ENCODE assay signal across 34 cellular contexts in the genomic region with DNA sequence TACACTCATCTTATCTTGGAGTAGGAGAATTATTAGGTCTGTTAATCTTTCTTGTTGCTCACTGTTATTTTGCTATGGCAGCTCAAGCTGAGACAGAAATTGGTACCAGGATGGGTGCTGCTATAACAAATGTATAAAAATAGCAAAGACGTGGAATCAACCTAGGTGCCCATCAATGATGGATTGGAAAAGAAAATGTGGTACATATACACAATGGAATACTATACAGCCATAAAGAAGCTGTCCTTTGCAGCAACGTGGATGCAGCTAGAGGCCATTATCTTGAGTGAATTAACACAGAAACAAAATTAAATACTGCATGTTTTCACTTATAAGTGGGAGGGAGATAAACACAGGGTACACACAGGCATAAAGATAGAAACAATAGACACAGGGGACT. TPM values are rescaled to one million over a fixed set of nuclear protein-coding genes. Genes with fewer than 3 reads are reported as not detected.
"Had no signal": no experiment of that assay in that cellular context is flagged by ENCODE, and none has a peak within 500 bp of the region (broad histone marks: within the 10 kb centered on the region; RNA-seq: fewer than 3 reads in every experiment).

No MANE protein-coding gene starts in this region.

- H3K9me3 Mint-ChIP-seq: activated naive CD4-positive, alpha-beta T cell treated with anti-CD3 and anti-CD28 coated beads, Interleukin-2, amount 50 U/mL, for 24 hours; activated naive CD8-positive, alpha-beta T cell treated with anti-CD3 and anti-CD28 coated beads, Interleukin-2, amount 50 U/mL, for 24 hours; central memory CD8-positive, alpha-beta T cell had no signal

- H3K9me3 ChIP-seq: ascending aorta had no signal

- H3K27me3 Mint-ChIP-seq: activated B cell treated with CpG ODN at 0.5 μM for 24 hours; activated CD4-positive, alpha-beta memory T cell treated with anti-CD3 and anti-CD28 coated beads, Interleukin-2, amount 10 ng/mL, durations not matched to agents 7 days and 5 days; activated CD4-positive, alpha-beta T cell treated with anti-CD3 and anti-CD28 coated beads for 36 hours; activated CD4-positive, alpha-beta T cell treated with anti-CD3 and anti-CD28 coated beads, Interleukin-2, amount 10 ng/mL, durations not matched to agents 7 days and 5 days; activated CD8-positive, alpha-beta memory T cell treated with anti-CD3 and anti-CD28 coated beads, Interleukin-2, amount 10 ng/mL, durations not matched to agents 7 days and 5 days; activated naive CD4-positive, alpha-beta T cell treated with anti-CD3 and anti-CD28 coated beads, Interleukin-2, amount 10 ng/mL, durations not matched to agents 7 days and 5 days; activated naive CD4-positive, alpha-beta T cell treated with anti-CD3 and anti-CD28 coated beads, Interleukin-2, amount 50 U/mL, for 24 hours; activated naive CD8-positive, alpha-beta T cell; activated naive CD8-positive, alpha-beta T cell treated with anti-CD3 and anti-CD28 coated beads, Interleukin-2, amount 10 ng/mL, durations not matched to agents 7 days and 5 days; activated naive CD8-positive, alpha-beta T cell treated with anti-CD3 and anti-CD28 coated beads, Interleukin-2, amount 50 U/mL, for 24 hours; activated T-cell treated with anti-CD3 and anti-CD28 coated beads, Interleukin-2, amount 50 U/mL, for 24 hours; central memory CD8-positive, alpha-beta T cell had no signal

- H3K27ac Mint-ChIP-seq: activated B cell treated with CpG ODN at 0.5 μM for 24 hours; activated CD4-positive, alpha-beta memory T cell treated with anti-CD3 and anti-CD28 coated beads, Interleukin-2, amount 10 ng/mL, durations not matched to agents 7 days and 5 days; activated CD4-positive, alpha-beta T cell treated with anti-CD3 and anti-CD28 coated beads for 36 hours; activated CD4-positive, alpha-beta T cell treated with anti-CD3 and anti-CD28 coated beads, Interleukin-2, amount 10 ng/mL, durations not matched to agents 7 days and 5 days; activated CD8-positive, alpha-beta memory T cell treated with anti-CD3 and anti-CD28 coated beads, Interleukin-2, amount 10 ng/mL, durations not matched to agents 7 days and 5 days; activated CD8-positive, alpha-beta T cell treated with anti-CD3 and anti-CD28 coated beads, Interleukin-2, amount 10 ng/mL, durations not matched to agents 7 days and 5 days; activated naive CD4-positive, alpha-beta T cell treated with anti-CD3 and anti-CD28 coated beads, Interleukin-2, amount 10 ng/mL, durations not matched to agents 7 days and 5 days; activated naive CD4-positive, alpha-beta T cell treated with anti-CD3 and anti-CD28 coated beads, Interleukin-2, amount 50 U/mL, for 24 hours; activated naive CD8-positive, alpha-beta T cell; activated naive CD8-positive, alpha-beta T cell treated with anti-CD3 and anti-CD28 coated beads, Interleukin-2, amount 10 ng/mL, durations not matched to agents 7 days and 5 days; activated naive CD8-positive, alpha-beta T cell treated with anti-CD3 and anti-CD28 coated beads, Interleukin-2, amount 50 U/mL, for 24 hours; activated T-helper 2 cell treated with anti-CD3 and anti-CD28 coated beads, Interferon-gamma antibody, Interleukin-2, Interleukin-4, amounts not matched to agents 10 μg/mL and 5 μg/mL and 100 μg/mL, durations not matched to agents 14 hours and 24 hours and 36 hours; brain; T-helper 1 cell treated with Interleukin-12 subunit alpha and Interleukin-12 subunit beta and Interleukin-4 antibody, amounts not matched to agents 30 μg/mL and 1 μg/mL, for 36 hours; T-helper 2 cell treated with Interferon-gamma antibody and Interleukin-4, amounts not matched to agents 5 μg/mL and 100 μg/mL, for 36 hours had no signal

- ATAC-seq: activated CD4-positive, alpha-beta T cell treated with anti-CD3 and anti-CD28 coated beads for 36 hours; activated CD8-positive, alpha-beta memory T cell treated with anti-CD3 and anti-CD28 coated beads, Interleukin-2, amount 10 ng/mL, durations not matched to agents 7 days and 5 days; activated CD8-positive, alpha-beta T cell treated with anti-CD3 and anti-CD28 coated beads, Interleukin-2, amount 10 ng/mL, durations not matched to agents 7 days and 5 days; activated naive CD8-positive, alpha-beta T cell treated with anti-CD3 and anti-CD28 coated beads, Interleukin-2, amount 50 U/mL, for 24 hours had no signal

- H3K27me3 ChIP-seq: ascending aorta, cardiac muscle cell had no signal

- H3K36me3 ChIP-seq: ascending aorta, cardiac muscle cell had no signal

- DNase-seq: activated B cell treated with CpG ODN at 0.5 μM for 24 hours; activated CD4-positive, alpha-beta memory T cell treated with anti-CD3 and anti-CD28 coated beads, Interleukin-2, amount 10 ng/mL, durations not matched to agents 7 days and 5 days; activated CD4-positive, alpha-beta T cell treated with anti-CD3 and anti-CD28 coated beads for 36 hours; activated CD4-positive, alpha-beta T cell treated with anti-CD3 and anti-CD28 coated beads for 48 hours; activated CD4-positive, alpha-beta T cell treated with anti-CD3 and anti-CD28 coated beads, Interleukin-2, amount 10 ng/mL, durations not matched to agents 7 days and 5 days; activated CD4-positive, alpha-beta T cell treated with anti-CD3 and anti-CD28 coated beads, Interleukin-2, amount 50 U/mL, for 48 hours; activated CD4-positive, CD25-positive, alpha-beta regulatory T cell treated with anti-CD3 and anti-CD28 coated beads, Interleukin-2, amount 50 U/mL, for 72 hours; activated CD8-positive, alpha-beta memory T cell treated with anti-CD3 and anti-CD28 coated beads for 24 hours; activated CD8-positive, alpha-beta memory T cell treated with anti-CD3 and anti-CD28 coated beads, Interleukin-2, amount 10 ng/mL, durations not matched to agents 7 days and 5 days; activated CD8-positive, alpha-beta memory T cell treated with anti-CD3 and anti-CD28 coated beads, Interleukin-2, amount 50 U/mL, for 48 hours; activated CD8-positive, alpha-beta T cell treated with anti-CD3 and anti-CD28 coated beads, Interleukin-2, amount 10 ng/mL, durations not matched to agents 7 days and 5 days; activated effector memory CD4-positive, alpha-beta T cell treated with Interleukin-2 at 50 U/mL for 16 hours; activated gamma-delta T cell; activated naive CD4-positive, alpha-beta T cell treated with anti-CD3 and anti-CD28 coated beads, Interleukin-2, amount 10 ng/mL, durations not matched to agents 7 days and 5 days; activated naive CD4-positive, alpha-beta T cell treated with Interleukin-2 at 50 U/mL for 16 hours; activated naive CD8-positive, alpha-beta T cell treated with anti-CD3 and anti-CD28 coated beads, Interleukin-2, amount 10 ng/mL, durations not matched to agents 7 days and 5 days; activated naive CD8-positive, alpha-beta T cell treated with anti-CD3 and anti-CD28 coated beads, Interleukin-2, amount 50 U/mL, for 24 hours; activated T-cell treated with anti-CD3 and anti-CD28 coated beads, Interleukin-2, amount 50 U/mL, for 24 hours; activated T-cell treated with anti-CD3 and anti-CD28 coated beads, Interleukin-2, amount 50 U/mL, for 48 hours; amygdala; anterior cingulate cortex; caudate nucleus; cerebellar nuclear complex; T-helper 2 cell; T-helper 9 cell had no signal

- H3K4me3 Mint-ChIP-seq: activated B cell treated with CpG ODN at 0.5 μM for 24 hours; activated CD4-positive, alpha-beta memory T cell treated with anti-CD3 and anti-CD28 coated beads, Interleukin-2, amount 10 ng/mL, durations not matched to agents 7 days and 5 days; activated CD4-positive, alpha-beta T cell treated with anti-CD3 and anti-CD28 coated beads for 36 hours; activated CD4-positive, alpha-beta T cell treated with anti-CD3 and anti-CD28 coated beads, Interleukin-2, amount 10 ng/mL, durations not matched to agents 7 days and 5 days; activated CD8-positive, alpha-beta memory T cell treated with anti-CD3 and anti-CD28 coated beads, Interleukin-2, amount 10 ng/mL, durations not matched to agents 7 days and 5 days; activated CD8-positive, alpha-beta T cell treated with anti-CD3 and anti-CD28 coated beads, Interleukin-2, amount 10 ng/mL, durations not matched to agents 7 days and 5 days; activated naive CD4-positive, alpha-beta T cell treated with anti-CD3 and anti-CD28 coated beads, Interleukin-2, amount 10 ng/mL, durations not matched to agents 7 days and 5 days; activated naive CD4-positive, alpha-beta T cell treated with anti-CD3 and anti-CD28 coated beads, Interleukin-2, amount 50 U/mL, for 24 hours; activated naive CD8-positive, alpha-beta T cell; activated naive CD8-positive, alpha-beta T cell treated with anti-CD3 and anti-CD28 coated beads, Interleukin-2, amount 10 ng/mL, durations not matched to agents 7 days and 5 days; activated naive CD8-positive, alpha-beta T cell treated with anti-CD3 and anti-CD28 coated beads, Interleukin-2, amount 50 U/mL, for 24 hours; activated T-cell treated with anti-CD3 and anti-CD28 coated beads, Interleukin-2, amount 50 U/mL, for 24 hours; brain; central memory CD8-positive, alpha-beta T cell; T-helper 1 cell treated with Interleukin-12 subunit alpha and Interleukin-12 subunit beta and Interleukin-4 antibody, amounts not matched to agents 30 μg/mL and 1 μg/mL, for 36 hours; T-helper 2 cell treated with Interferon-gamma antibody and Interleukin-4, amounts not matched to agents 5 μg/mL and 100 μg/mL, for 36 hours had no signal

- H3K27ac ChIP-seq: ascending aorta, cardiac muscle cell had no signal

- H3K4me3 ChIP-seq: ascending aorta, cardiac muscle cell had no signal

- H3K36me3 Mint-ChIP-seq: activated naive CD4-positive, alpha-beta T cell treated with anti-CD3 and anti-CD28 coated beads, Interleukin-2, amount 50 U/mL, for 24 hours; activated naive CD8-positive, alpha-beta T cell; brain had no signal

RNA-seq across cellular contexts. Expression of a gene that starts 54.0 kb away (rescaled TPM):
- total RNA-seq: cardiac muscle cell had no signal
- polyA plus RNA-seq: cardiac muscle cell had no signal
